In genomic region chr17:79842656-79843474, GRCh38 we compare ENCODE assay signal across 8 cellular contexts. TPM values are rescaled to one million over a fixed set of nuclear protein-coding genes. Genes with fewer than 3 reads are reported as not detected.
DNase-seq lines count a peak whose midpoint lies in the region; ATAC-seq and TF ChIP-seq lines count a peak whose summit lies in the region.

No MANE protein-coding gene starts in this region.

- no peak overlapping the region for H3K4me3 ChIP-seq in fibroblast of the aortic adventitia (ENCODE audit: low read depth, low read length)

- no peak overlapping the region for H3K27ac Mint-ChIP-seq in T-cell
- no peak overlapping the region for H3K27ac Mint-ChIP-seq in stimulated activated naive CD8-positive, alpha-beta T cell treated with anti-CD3 and anti-CD28 coated beads, Interleukin-15, Interleukin-2, amounts not matched to agents 100 ng/mL and 50 ng/mL, for 24 hours

- ATAC-seq in T-cell (replicated peaks in 1 of 4) (no peak), GM21529 (IDR thresholded peaks at IDR 0.05; ENCODE audit: unreplicated experiment) (no peak)

- no peaks in the 10 kb centered on the region for H3K9me3 Mint-ChIP-seq in T-cell
- H3K9me3 Mint-ChIP-seq in stimulated activated naive CD8-positive, alpha-beta T cell treated with anti-CD3 and anti-CD28 coated beads, Interleukin-15, Interleukin-2, amounts not matched to agents 100 ng/mL and 50 ng/mL, for 24 hours, result no peaks in the 10 kb centered on the region

- peaks cover 4% of the 10 kb centered on the region for H3K36me3 Mint-ChIP-seq in T-cell
- H3K36me3 Mint-ChIP-seq in stimulated activated naive CD8-positive, alpha-beta T cell treated with anti-CD3 and anti-CD28 coated beads, Interleukin-15, Interleukin-2, amounts not matched to agents 100 ng/mL and 50 ng/mL, for 24 hours (ENCODE audit: low read depth), result no peaks in the 10 kb centered on the region

- POLR2A ChIA-PET in T-cell (lab: Charles Lee), result interaction anchor here in 1 of 2 donors (0.7 kb wide), 1 partner anchor 154 kb away, joined by 3 read pairs; no protein-coding TSS in a partner anchor

- peak overlapping the region; percentile 52 to 97 (median 65) for H3K4me3 Mint-ChIP-seq in T-cell
- peak overlapping the region; percentile 45 for H3K4me3 Mint-ChIP-seq in stimulated activated naive CD8-positive, alpha-beta T cell treated with anti-CD3 and anti-CD28 coated beads, Interleukin-15, Interleukin-2, amounts not matched to agents 100 ng/mL and 50 ng/mL, for 24 hours

- DNase-seq in NCI-H748 (lab: John Stamatoyannopoulos, UW; ENCODE audit: unreplicated experiment), result peak; percentile 50
- DNase-seq in NCI-H748 treated with DMSO at 0.1 percent for 48 hours (lab: John Stamatoyannopoulos, UW), result no peak
- peak in 2 of 34 experiments; percentile 29 to 36 for DNase-seq in T-cell
- DNase-seq in fibroblast of the aortic adventitia (ENCODE audit: low read depth), result peak; percentile 15
- no peak for DNase-seq in iPS-NIHi7 (ENCODE audit: extremely low spot score)
- no peak for DNase-seq in NCI-H446 treated with DMSO at 0.1 percent for 48 hours (lab: John Stamatoyannopoulos, UW)

- CTCF ChIA-PET in T-cell (lab: Charles Lee), result interaction anchor here (0.6 to 1.3 kb wide), 3 partner anchors 31 to 97 kb away, joined by 3 to 7 read pairs (median 5); no protein-coding TSS in a partner anchor

- H3K4me1 Mint-ChIP-seq in T-cell, result peaks cover 14 to 42% (median 29%) of the 10 kb centered on the region in 3 donors
- H3K4me1 Mint-ChIP-seq in stimulated activated naive CD8-positive, alpha-beta T cell treated with anti-CD3 and anti-CD28 coated beads, Interleukin-15, Interleukin-2, amounts not matched to agents 100 ng/mL and 50 ng/mL, for 24 hours (ENCODE audit: low read depth), result peaks cover 31% of the 10 kb centered on the region

- H3K27me3 Mint-ChIP-seq in T-cell, result peaks cover 4 to 33% of the 10 kb centered on the region in 2 donors
- peaks cover 39% of the 10 kb centered on the region for H3K27me3 Mint-ChIP-seq in stimulated activated naive CD8-positive, alpha-beta T cell treated with anti-CD3 and anti-CD28 coated beads, Interleukin-15, Interleukin-2, amounts not matched to agents 100 ng/mL and 50 ng/mL, for 24 hours

- no peak for TF ChIP-seq CTCF in fibroblast of the aortic adventitia (IDR thresholded peaks at IDR 0.05; ENCODE audit: insufficient read depth, low read length)

RNA-seq across cellular contexts. Expression of gene CBX4, which starts 3.6 kb away (rescaled TPM):
- total RNA-seq in T-cell, result 100 to 1,000 TPM in 2 of 5 donors, 10 to 100 TPM in 3; 63.2 to 138 (median 70.2) TPM
- total RNA-seq in fibroblast of the aortic adventitia (ENCODE audit: low replicate concordance), result 8.3 and 12.8 TPM in 2 replicates

RNA-seq across cellular contexts. Expression of gene CBX8, which starts 46.0 kb away (rescaled TPM):
- total RNA-seq in T-cell (1 to 10 TPM; 1.9 to 5.1 (median 3.9) TPM), fibroblast of the aortic adventitia (ENCODE audit: low replicate concordance) (1.5 and 1.7 TPM in 2 replicates)

Comparison
In these comparisons a context has a peak if more than half of its experiments do, and no peak if none do; other contexts are left out.
1. DNase-seq: peak in NCI-H748 (single experiment) and fibroblast of the aortic adventitia (single experiment); none in NCI-H748 treated with DMSO at 0.1 percent for 48 hours (single experiment), iPS-NIHi7 (single experiment) and NCI-H446 treated with DMSO at 0.1 percent for 48 hours (single experiment).